ENCODE assay signal across 11 cellular contexts in genomic region chr3:195197764-195198423, GRCh38.
A peak's percentile ranks its signal among the peaks of the same experiment; 100 is the strongest.
DNase-seq lines count a peak whose midpoint lies in the region; ATAC-seq and TF ChIP-seq lines count a peak whose summit lies in the region.
"Had no signal": no experiment of that assay in that cellular context is flagged by ENCODE, and none has a peak within 500 bp of the region (broad histone marks: within the 10 kb centered on the region; RNA-seq: fewer than 3 reads in every experiment).

No MANE protein-coding gene starts in this region.

- peak overlapping the region in 7 of 11 experiments; percentile 11 to 60 (median 40); a peak in 12 of 22 replicates for H3K4me2 ChIP-seq in BLaER1 treated with 17β-estradiol and CSF1 and Interleukin-3, amounts not matched to agents 10 nM and 100 nM

- H3K9ac ChIP-seq in BLaER1 treated with 17β-estradiol and CSF1 and Interleukin-3, amounts not matched to agents 10 nM and 100 nM = no peak overlapping the region

- H3K36me3 Mint-ChIP-seq in CD4-positive, alpha-beta T cell (ENCODE audit: low read depth) = no peaks in the 10 kb centered on the region

- no peak for TF ChIP-seq CTCF in brain microvascular endothelial cell (IDR thresholded peaks at IDR 0.05; ENCODE audit: low read depth, low read length, missing control alignments)
- TF ChIP-seq CTCF in CD4-positive, alpha-beta T cell (IDR thresholded peaks at IDR 0.05) = no peak

- H3K9me3 Mint-ChIP-seq in CD4-positive, alpha-beta T cell = no peaks in the 10 kb centered on the region

- intact Hi-C loops in CD4-positive, alpha-beta T cell (cut with DNase I, micrococcal nuclease) = no loop called here

- no peaks in the 10 kb centered on the region for H3K27me3 Mint-ChIP-seq in CD4-positive, alpha-beta T cell

- no peak overlapping the region for H3K27ac Mint-ChIP-seq in CD4-positive, alpha-beta T cell

- DNase-seq in MV-4-11 (lab: John Stamatoyannopoulos, UW) = peak; percentile 70
- peak; percentile 70 for DNase-seq in brain microvascular endothelial cell
- no peak for DNase-seq in CD4-positive, alpha-beta T cell
- DNase-seq in NCI-H2107 treated with DMSO at 0.1 percent for 48 hours (lab: John Stamatoyannopoulos, UW; ENCODE audit: unreplicated experiment) = no peak
- no peak for DNase-seq in NCI-H2227 treated with DMSO at 0.1 percent for 48 hours (lab: John Stamatoyannopoulos, UW)
- DNase-seq: DND-41, MM.1S, thyroid gland had no signal

- WGBS in mesodermal cell (ENCODE audit: insufficient coverage in 2 of 2), 2 experiments = 80 to 98% methylated on average over 1 to 6 of the region's 11 CpGs

- no peaks in the 10 kb centered on the region for H3K27me3 ChIP-seq in BLaER1 treated with 17β-estradiol and CSF1 and Interleukin-3, amounts not matched to agents 10 nM and 100 nM
- no peaks in the 10 kb centered on the region for H3K27me3 ChIP-seq in brain microvascular endothelial cell (replicated peaks)
- no peaks in the 10 kb centered on the region for H3K27me3 ChIP-seq in CD4-positive, alpha-beta T cell (ENCODE audit: control insufficient read depth, insufficient read depth, low read length)
- H3K27me3 ChIP-seq: thyroid gland had no signal

- no peak overlapping the region for H3K4me3 ChIP-seq in BLaER1 treated with 17β-estradiol and CSF1 and Interleukin-3, amounts not matched to agents 10 nM and 100 nM
- no peak overlapping the region for H3K4me3 ChIP-seq in brain microvascular endothelial cell (ENCODE audit: low read depth, low read length)
- H3K4me3 ChIP-seq in mesodermal cell (ENCODE audit: extremely low read depth, insufficient read depth, low read length, poor library complexity, severe bottlenecking) = no peak overlapping the region
- H3K4me3 ChIP-seq: thyroid gland had no signal

- H3K4me1 Mint-ChIP-seq in CD4-positive, alpha-beta T cell (ENCODE audit: low read depth) = peaks cover 21% of the 10 kb centered on the region

- H3K36me3 ChIP-seq in BLaER1 treated with 17β-estradiol and CSF1 and Interleukin-3, amounts not matched to agents 10 nM and 100 nM = peaks cover 0 to 11% (median 7%) of the 10 kb centered on the region in 11 experiments; a peak in 7 of 22 replicates
- H3K36me3 ChIP-seq in brain microvascular endothelial cell (replicated peaks) (no peaks in the 10 kb centered on the region), mesodermal cell (ENCODE audit: control insufficient read depth, insufficient read depth, low read length) (no peaks in the 10 kb centered on the region)
- H3K36me3 ChIP-seq: thyroid gland had no signal

- H3K4me1 ChIP-seq in BLaER1 treated with 17β-estradiol and CSF1 and Interleukin-3, amounts not matched to agents 10 nM and 100 nM = peaks cover 30 to 48% (median 39%) of the 10 kb centered on the region in 10 experiments
- peaks cover 34% of the 10 kb centered on the region for H3K4me1 ChIP-seq in mesodermal cell (ENCODE audit: control insufficient read depth, insufficient read depth, low read length, poor library complexity, severe bottlenecking)
- H3K4me1 ChIP-seq: thyroid gland had no signal

- no peak overlapping the region for H3K27ac ChIP-seq in BLaER1 treated with 17β-estradiol and CSF1 and Interleukin-3, amounts not matched to agents 10 nM and 100 nM
- peak overlapping the region; percentile 64 for H3K27ac ChIP-seq in brain microvascular endothelial cell
- peak overlapping the region; percentile 19 for H3K27ac ChIP-seq in mesodermal cell (ENCODE audit: low read depth, low read length, severe bottlenecking)
- H3K27ac ChIP-seq in CD4-positive, alpha-beta T cell (ENCODE audit: low read depth, low read length) = no peak overlapping the region
- H3K27ac ChIP-seq: thyroid gland had no signal

- H4K20me1 ChIP-seq in BLaER1 treated with 17β-estradiol and CSF1 and Interleukin-3, amounts not matched to agents 10 nM and 100 nM = peaks cover 5 to 36% (median 15%) of the 10 kb centered on the region in 11 experiments; a peak in 15 of 22 replicates

- POLR2A ChIA-PET in CD4-positive, alpha-beta T cell (lab: Charles Lee) = no interaction called here

- no peak overlapping the region for H3K4me3 Mint-ChIP-seq in CD4-positive, alpha-beta T cell

- ATAC-seq in CD4-positive, alpha-beta T cell (ENCODE audit: poor library complexity) = no peak
- ATAC-seq in GM19452 (IDR thresholded peaks at IDR 0.05; ENCODE audit: unreplicated experiment) = no peak

- in situ Hi-C loops in brain microvascular endothelial cell (cut with HindIII; ENCODE audit: low pct_ligation_motif_present, low sequenced_read_pairs) = no loop called here

- CTCF ChIA-PET in CD4-positive, alpha-beta T cell (lab: Charles Lee) = interaction anchor here (0.6 kb wide), 1 partner anchor 266 kb away, joined by 3 read pairs; no protein-coding TSS in a partner anchor

- peaks cover 0 to 6% (median 0%) of the 10 kb centered on the region in 11 experiments; a peak in 6 of 22 replicates for H3K9me3 ChIP-seq in BLaER1 treated with 17β-estradiol and CSF1 and Interleukin-3, amounts not matched to agents 10 nM and 100 nM (replicated peaks in 1 of 11)
- no peaks in the 10 kb centered on the region for H3K9me3 ChIP-seq in mesodermal cell (ENCODE audit: control insufficient read depth, low read length)
- H3K9me3 ChIP-seq in CD4-positive, alpha-beta T cell (ENCODE audit: control insufficient read depth, low read length) = no peaks in the 10 kb centered on the region
- H3K9me3 ChIP-seq: thyroid gland had no signal

Comparison
In these comparisons a context has a peak if more than half of its experiments do, and no peak if none do; other contexts are left out.
1. H3K27ac ChIP-seq: peak in brain microvascular endothelial cell (single experiment) and mesodermal cell (single experiment); none in BLaER1 treated with 17β-estradiol and CSF1 and Interleukin-3, amounts not matched to agents 10 nM and 100 nM (0 of 11) and CD4-positive, alpha-beta T cell (single experiment).
2. DNase-seq: peak in MV-4-11 (single experiment) and brain microvascular endothelial cell (single experiment); none in CD4-positive, alpha-beta T cell (0 of 10), NCI-H2107 treated with DMSO at 0.1 percent for 48 hours (single experiment) and NCI-H2227 treated with DMSO at 0.1 percent for 48 hours (single experiment).